2 cellular contexts compared by ENCODE assay signal in genomic region chr4:123593655-123594054, GRCh38.
TF ChIP-seq lines count a peak whose summit lies in the region.

No MANE protein-coding gene starts in this region.

TF ChIP-seq in endothelial cell of umbilical vein, 7 proteins besides CTCF, POLR2A, EP300 and RAD21:
- no peak for TF ChIP-seq MAX (IDR thresholded peaks at IDR 0.05; ENCODE audit: insufficient read depth, insufficient read length)
- peak; percentile 52 for TF ChIP-seq GATA2 (IDR thresholded peaks at IDR 0.05; ENCODE audit: insufficient read depth, insufficient read length, low read depth, low read length)

TF ChIP-seq in HepG2, 621 proteins besides CTCF, POLR2A, EP300 and RAD21:
- TF ChIP-seq ISX (CRISPR knock-in tag; conservative IDR thresholded peaks at IDR 0.05) = no peak
- no peak for TF ChIP-seq ZFP1 (CRISPR knock-in tag; IDR thresholded peaks at IDR 0.05)
- TF ChIP-seq ZFP82 (CRISPR knock-in tag; IDR thresholded peaks at IDR 0.05; ENCODE audit: borderline replicate concordance) = no peak
- no peak for TF ChIP-seq MAFK (conservative IDR thresholded peaks at IDR 0.05 in 1 of 2, IDR thresholded peaks at IDR 0.05 in 1 of 2; ENCODE audit: low read length in 2 of 2)
- no peak for TF ChIP-seq ZBTB33 (CRISPR knock-in tag; IDR thresholded peaks at IDR 0.05)
